Comparison of ENCODE assay signal across 4 cellular contexts in genomic region chr1:47132665-47133064, GRCh38. TPM values are rescaled to one million over a fixed set of nuclear protein-coding genes. Genes with fewer than 3 reads are reported as not detected.
"Had no signal": no experiment of that assay in that cellular context is flagged by ENCODE, and none has a peak within 500 bp of the region (broad histone marks: within the 10 kb centered on the region; RNA-seq: fewer than 3 reads in every experiment).

No MANE protein-coding gene starts in this region.

RNA-seq across cellular contexts. Expression of gene CYP4A22, which starts 4.6 kb away (rescaled TPM):
- total RNA-seq: HT-29, HT1080, IMR-90 had no signal
- polyA plus RNA-seq: IgD-negative memory B cell, IMR-90 had no signal

RNA-seq across cellular contexts. Expression of gene PDZK1IP1, which starts 57.2 kb away (rescaled TPM):
- total RNA-seq: HT1080, IMR-90 had no signal
- polyA plus RNA-seq: IMR-90 had no signal
